13 cellular contexts compared by ENCODE assay signal in genomic region chr5:59180515-59180914, GRCh38.
DNase-seq lines count a peak whose midpoint lies in the region; ATAC-seq lines count a peak whose summit lies in the region.
"Had no signal": no experiment of that assay in that cellular context is flagged by ENCODE, and none has a peak within 500 bp of the region (broad histone marks: within the 10 kb centered on the region; RNA-seq: fewer than 3 reads in every experiment).

No MANE protein-coding gene starts in this region.

- ATAC-seq in GM18861 (IDR thresholded peaks at IDR 0.05; ENCODE audit: unreplicated experiment) (peak; percentile 77), GM21423 (IDR thresholded peaks at IDR 0.05; ENCODE audit: unreplicated experiment) (peak; percentile 74), HG02981 (IDR thresholded peaks at IDR 0.05; ENCODE audit: unreplicated experiment) (peak; percentile 71), HG03571 (IDR thresholded peaks at IDR 0.05; ENCODE audit: unreplicated experiment) (peak; percentile 82), right cardiac atrium (no peak)

- H3K27me3 ChIP-seq in neuronal stem cell (ENCODE audit: control insufficient read depth in 3 of 3, insufficient read depth in 3 of 3, low read depth in 1 of 3, low read length in 3 of 3) (no peaks in the 10 kb centered on the region), right cardiac atrium (ENCODE audit: control insufficient read depth, insufficient read depth) (no peaks in the 10 kb centered on the region)
- H3K27me3 ChIP-seq: uterus had no signal

- no peak overlapping the region for H3K4ac ChIP-seq in neuronal stem cell (ENCODE audit: low read length)

- H2AK5ac ChIP-seq in neuronal stem cell (ENCODE audit: low read depth, low read length): no peak overlapping the region

- no peaks in the 10 kb centered on the region for H3K36me3 ChIP-seq in neuronal stem cell (replicated peaks in 1 of 2; ENCODE audit: control insufficient read depth in 2 of 2, insufficient read depth in 2 of 2, low read length in 2 of 2)
- H3K36me3 ChIP-seq: uterus had no signal

- H3K4me3 ChIP-seq in neuronal stem cell (ENCODE audit: low read length in 2 of 2): no peak overlapping the region
- no peak overlapping the region for H3K4me3 ChIP-seq in right cardiac atrium (ENCODE audit: low read length)
- H3K4me3 ChIP-seq: smooth muscle cell, uterus had no signal

- H3K4me1 ChIP-seq in neuronal stem cell (ENCODE audit: control insufficient read depth in 2 of 2, insufficient read depth in 1 of 2, low read depth in 1 of 2, low read length in 2 of 2) (peaks cover 0 to 9% of the 10 kb centered on the region in 2 donors), right cardiac atrium (ENCODE audit: control insufficient read depth, insufficient read depth, low read length) (no peaks in the 10 kb centered on the region)
- H3K4me1 ChIP-seq: uterus had no signal

- no peaks in the 10 kb centered on the region for H3K9me3 ChIP-seq in neuronal stem cell (replicated peaks in 1 of 2; ENCODE audit: control insufficient read depth in 2 of 2, insufficient read depth in 1 of 2, low read depth in 1 of 2, low read length in 2 of 2)
- no peaks in the 10 kb centered on the region for H3K9me3 ChIP-seq in right cardiac atrium (ENCODE audit: control insufficient read depth, low read length)
- H3K9me3 ChIP-seq: uterus had no signal

- H3K18ac ChIP-seq in neuronal stem cell (ENCODE audit: low read length): no peak overlapping the region

- no peak overlapping the region for H3K23ac ChIP-seq in neuronal stem cell (ENCODE audit: low read depth, low read length, poor library complexity)

- no peak overlapping the region for H2BK120ac ChIP-seq in neuronal stem cell (ENCODE audit: low read depth, low read length)

- intact Hi-C loops in right cardiac atrium (cut with DNase I): no loop called here

- H4K8ac ChIP-seq in neuronal stem cell (ENCODE audit: low read depth, low read length): no peak overlapping the region

- H2BK15ac ChIP-seq in neuronal stem cell (ENCODE audit: low read length): no peak overlapping the region

- H2BK5ac ChIP-seq in neuronal stem cell (ENCODE audit: low read length): no peak overlapping the region

- no peaks in the 10 kb centered on the region for H3K79me1 ChIP-seq in neuronal stem cell (ENCODE audit: low read depth, low read length)

- no peak overlapping the region for H3K4me2 ChIP-seq in neuronal stem cell (ENCODE audit: insufficient read depth, low read length, poor library complexity, severe bottlenecking)
- H3K4me2 ChIP-seq: smooth muscle cell had no signal

- no peak overlapping the region for H3K9ac ChIP-seq in neuronal stem cell (ENCODE audit: low read depth, low read length, poor library complexity)

- no peak overlapping the region for H2AFZ ChIP-seq in neuronal stem cell (ENCODE audit: low read length)

- no CpG with 5 or more reads among the region's 2 CpGs for WGBS in neuronal stem cell (ENCODE audit: extremely low coverage in 2 of 2, insufficient read length in 2 of 2, insufficient replicate concordance in 1 of 2), 2 donors
- WGBS in right cardiac atrium: 94% methylated on average over 2 of the region's 2 CpGs

- DNase-seq in neuronal stem cell (ENCODE audit: low spot score): no peak
- no peak for DNase-seq in activated CD8-positive, alpha-beta memory T cell treated with anti-CD3 and anti-CD28 coated beads for 24 hours
- DNase-seq in right cardiac atrium: no peak
- DNase-seq in NAMALWA (ENCODE audit: low spot score): no peak
- DNase-seq: C1 segment of cervical spinal cord, endodermal cell, NCI-H510A, uterus had no signal

- H4K91ac ChIP-seq in neuronal stem cell (ENCODE audit: low read depth, low read length, poor library complexity): no peak overlapping the region

- H2BK12ac ChIP-seq in neuronal stem cell (ENCODE audit: low read length): no peak overlapping the region

- no peak overlapping the region for H3K14ac ChIP-seq in neuronal stem cell (ENCODE audit: low read length)

- H3K27ac ChIP-seq in neuronal stem cell (replicated peaks; ENCODE audit: low read length) (no peak overlapping the region), right cardiac atrium (ENCODE audit: low read length) (no peak overlapping the region)
- H3K27ac ChIP-seq: uterus had no signal

Comparison
In these comparisons a context has a peak if more than half of its experiments do, and no peak if none do; other contexts are left out.
1. ATAC-seq: peak in GM18861 (single experiment), GM21423 (single experiment), HG02981 (single experiment) and HG03571 (single experiment); none in right cardiac atrium (0 of 2).